ENCODE assay signal across 2 cellular contexts in the genomic region with DNA sequence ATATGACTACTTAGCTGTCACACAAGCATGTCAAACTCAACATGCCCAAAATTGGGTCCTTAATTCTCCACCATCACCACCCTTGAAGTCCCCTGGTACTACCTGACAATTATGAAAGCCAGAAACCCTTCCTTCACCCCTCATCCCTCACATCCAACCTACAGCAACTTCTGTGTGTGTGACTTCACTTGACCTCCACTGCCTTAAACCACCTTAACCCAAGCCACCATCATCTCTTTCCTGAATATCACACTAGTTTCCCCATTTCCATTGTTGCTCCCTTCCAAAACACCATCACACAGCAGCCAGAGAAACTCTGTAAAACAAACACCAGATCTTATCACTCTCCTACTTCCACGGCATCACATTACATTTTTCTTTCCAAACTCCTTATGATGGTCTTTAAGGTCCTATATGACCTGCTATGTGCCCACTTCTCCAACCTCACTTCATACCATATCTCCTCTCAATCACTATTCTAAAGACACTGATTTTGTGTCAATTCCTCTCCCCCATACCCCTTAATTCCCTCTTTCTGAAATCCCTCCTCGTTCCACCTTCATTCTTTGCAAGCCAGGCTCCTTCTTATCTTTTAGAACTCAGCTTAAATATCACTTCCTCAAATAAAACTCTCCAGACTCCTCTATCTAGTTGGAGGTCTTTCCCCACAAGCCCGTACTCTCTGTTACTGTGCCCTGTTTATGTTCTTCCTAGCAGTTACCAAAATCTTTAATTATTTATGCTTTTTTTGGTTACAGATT.
A peak's percentile ranks its signal among the peaks of the same experiment; 100 is the strongest.
TF ChIP-seq lines count a peak whose summit lies in the region.

No MANE protein-coding gene starts in this region.

TF ChIP-seq in GM12891, 5 proteins besides CTCF, POLR2A, EP300 and RAD21:
- TF ChIP-seq POU2F2 (IDR thresholded peaks at IDR 0.05; ENCODE audit: low read depth, low read length) (no peak), SPI1 (IDR thresholded peaks at IDR 0.05; ENCODE audit: low read depth, low read length) (peak; percentile 11; the same call in 1 of the 2 replicates)

TF ChIP-seq in H1, 55 proteins besides CTCF, POLR2A, EP300 and RAD21:
- TF ChIP-seq SP1 (IDR thresholded peaks at IDR 0.05; ENCODE audit: low read depth, low read length) (no peak), KDM1A (IDR thresholded peaks at IDR 0.05; ENCODE audit: borderline replicate concordance, low read length) (no peak)
